Comparison of ENCODE assay signal across 2 cellular contexts in genomic region chr2:223788106-223788505, GRCh38.
TF ChIP-seq lines count a peak whose summit lies in the region.
"Not testable (repeated sequence)": the region's sequence is repeated elsewhere in the genome, so short reads cannot be mapped to it uniquely, and the experiment has no call there.

No MANE protein-coding gene starts in this region.

TF ChIP-seq in HCT116, 20 proteins besides CTCF, POLR2A, EP300 and RAD21:
- peak; percentile 41; the same call in 1 of the 2 replicates for TF ChIP-seq CEBPB (IDR thresholded peaks at IDR 0.05; ENCODE audit: low read depth)

TF ChIP-seq in K562, 482 proteins besides CTCF, POLR2A, EP300 and RAD21:
- peak; percentile 55; the same call in 1 of the 2 replicates for TF ChIP-seq ATF3 (IDR thresholded peaks at IDR 0.05)
- TF ChIP-seq ATF3 (CRISPR knock-in tag; conservative IDR thresholded peaks at IDR 0.05) = not testable (repeated sequence)
- TF ChIP-seq ATF7 (IDR thresholded peaks at IDR 0.05) = 0 out of 2 replicates have a peak, but pooled peaks have one; percentile 14
